In the genomic region with DNA sequence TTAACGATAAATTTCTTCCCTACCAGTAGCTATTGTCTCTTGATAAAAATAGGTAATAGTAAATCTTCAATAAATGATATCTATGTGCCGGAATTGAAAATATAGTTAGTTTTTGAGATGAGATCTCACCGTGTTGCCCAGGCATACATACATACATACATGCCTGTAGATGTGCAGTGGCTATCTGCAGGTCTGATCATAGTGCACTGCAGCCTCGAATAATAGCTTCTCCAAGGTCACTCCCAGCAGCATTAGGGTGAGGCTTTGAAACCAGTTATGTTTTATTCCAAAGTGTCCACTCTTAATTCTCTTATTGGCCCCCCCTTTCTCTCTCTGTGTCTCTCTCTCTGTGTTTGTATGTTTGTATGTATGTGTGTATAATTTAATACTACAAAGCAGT, we compare ENCODE assay signal across 24 cellular contexts.
"Had no signal": no experiment of that assay in that cellular context is flagged by ENCODE, and none has a peak within 500 bp of the region (broad histone marks: within the 10 kb centered on the region; RNA-seq: fewer than 3 reads in every experiment).

No MANE protein-coding gene starts in this region.

- H3K36me3 ChIP-seq: colonic mucosa, gastroesophageal sphincter, right atrium auricular region, suprapubic skin, thyroid gland had no signal

- H3K4me1 ChIP-seq: colonic mucosa, lower lobe of right lung had no signal

- H3K27ac ChIP-seq: colonic mucosa, esophagus squamous epithelium, gastroesophageal sphincter, left lung, lower lobe of right lung, right atrium auricular region, suprapubic skin, thyroid gland had no signal

- H3K9me3 ChIP-seq: colonic mucosa, esophagus squamous epithelium, gastroesophageal sphincter, left lung, lower lobe of right lung, right atrium auricular region, suprapubic skin, thyroid gland had no signal

- DNase-seq: colonic mucosa; dermis blood vessel endothelial cell; esophagus squamous epithelium; foreskin fibroblast; glutamatergic neuron; immature natural killer cell; left lung; lower lobe of right lung; midbrain; naive B cell; posterior cingulate gyrus; stimulated activated CD4-positive, alpha-beta T cell treated with anti-CD3 and anti-CD28 coated beads, Interleukin-4, amount 100 ng/mL, for 1 hour; stimulated activated CD8-positive, alpha-beta memory T cell treated with anti-CD3 and anti-CD28 coated beads, Interleukin-4, amount 100 ng/mL, for 48 hours; stimulated activated naive CD8-positive, alpha-beta T cell treated with anti-CD3 and anti-CD28 coated beads, Interleukin-15, Interleukin-2, amounts not matched to agents 100 U/mL and 50 U/mL, for 24 hours; thyroid gland had no signal

- H3K27me3 ChIP-seq: colonic mucosa, esophagus squamous epithelium, gastroesophageal sphincter, left lung, right atrium auricular region, suprapubic skin, thyroid gland had no signal

- H3K9me3 Mint-ChIP-seq: immature natural killer cell; memory B cell; naive B cell; neural crest cell; stimulated activated effector memory CD8-positive, alpha-beta T cell treated with anti-CD3 and anti-CD28 coated beads, Interleukin-12 subunit alpha, Interleukin-12 subunit beta, amount 100 ng/mL, for 72 hours; type B pancreatic cell had no signal

- H3K4me3 ChIP-seq: colonic mucosa, esophagus squamous epithelium, gastroesophageal sphincter, left lung, lower lobe of right lung, right atrium auricular region, suprapubic skin, thyroid gland had no signal

- H3K27me3 Mint-ChIP-seq: memory B cell, naive B cell, type B pancreatic cell had no signal

- H3K4me3 Mint-ChIP-seq: memory B cell; neural crest cell; stimulated activated effector memory CD8-positive, alpha-beta T cell treated with anti-CD3 and anti-CD28 coated beads, Interleukin-12 subunit alpha, Interleukin-12 subunit beta, amount 100 ng/mL, for 72 hours; type B pancreatic cell had no signal

- FAIRE-seq: keratinocyte, urothelium cell line had no signal

- ATAC-seq: gastroesophageal sphincter; stimulated activated effector memory CD8-positive, alpha-beta T cell treated with anti-CD3 and anti-CD28 coated beads, Interleukin-12 subunit alpha, Interleukin-12 subunit beta, amount 100 ng/mL, for 72 hours; stimulated activated naive CD8-positive, alpha-beta T cell treated with anti-CD3 and anti-CD28 coated beads, Interleukin-15, Interleukin-2, amounts not matched to agents 100 U/mL and 50 U/mL, for 24 hours had no signal
